In genomic region chr1:179774033-179774432, GRCh38 we compare ENCODE assay signal across 26 cellular contexts. TPM values are rescaled to one million over a fixed set of nuclear protein-coding genes. Genes with fewer than 3 reads are reported as not detected.
"Had no signal": no experiment of that assay in that cellular context is flagged by ENCODE, and none has a peak within 500 bp of the region (broad histone marks: within the 10 kb centered on the region; RNA-seq: fewer than 3 reads in every experiment).

No MANE protein-coding gene starts in this region.

- H3K4me1 Mint-ChIP-seq: activated CD4-positive, alpha-beta memory T cell treated with anti-CD3 and anti-CD28 coated beads, Interleukin-2, amount 10 ng/mL, durations not matched to agents 7 days and 5 days; activated CD4-positive, alpha-beta T cell treated with anti-CD3 and anti-CD28 coated beads, Interleukin-2, amount 10 ng/mL, durations not matched to agents 24 days and 14 days; activated CD8-positive, alpha-beta memory T cell treated with anti-CD3 and anti-CD28 coated beads, Interleukin-2, amount 10 ng/mL, durations not matched to agents 7 days and 5 days; activated naive CD4-positive, alpha-beta T cell treated with anti-CD3 and anti-CD28 coated beads, Interleukin-2, amount 10 ng/mL, durations not matched to agents 7 days and 5 days; endodermal cell had no signal

- H3K4me1 ChIP-seq: esophagus squamous epithelium, gastrocnemius medialis, neural progenitor cell, tibial artery had no signal

- H3K36me3 ChIP-seq: esophagus squamous epithelium, gastrocnemius medialis, neural progenitor cell, spleen, tibial artery had no signal

- H3K27ac Mint-ChIP-seq: activated CD4-positive, alpha-beta memory T cell treated with anti-CD3 and anti-CD28 coated beads, Interleukin-2, amount 10 ng/mL, durations not matched to agents 7 days and 5 days; activated CD4-positive, alpha-beta T cell treated with anti-CD3 and anti-CD28 coated beads, Interleukin-2, amount 10 ng/mL, durations not matched to agents 24 days and 14 days; activated CD8-positive, alpha-beta memory T cell treated with anti-CD3 and anti-CD28 coated beads, Interleukin-2, amount 10 ng/mL, durations not matched to agents 7 days and 5 days; activated naive CD4-positive, alpha-beta T cell treated with anti-CD3 and anti-CD28 coated beads, Interleukin-2, amount 10 ng/mL, durations not matched to agents 7 days and 5 days; endodermal cell; mesothelial cell of epicardium; naive thymus-derived CD8-positive, alpha-beta T cell; neural progenitor cell; progenitor cell of endocrine pancreas had no signal

- H3K4me3 ChIP-seq: coronary artery, esophagus squamous epithelium, gastrocnemius medialis, neural progenitor cell, spleen, tibial artery had no signal

- H3K9ac ChIP-seq: neural progenitor cell had no signal

- H3K9me3 Mint-ChIP-seq: activated CD4-positive, alpha-beta memory T cell treated with anti-CD3 and anti-CD28 coated beads, Interleukin-2, amount 10 ng/mL, durations not matched to agents 7 days and 5 days; activated CD4-positive, alpha-beta T cell treated with anti-CD3 and anti-CD28 coated beads, Interleukin-2, amount 10 ng/mL, durations not matched to agents 24 days and 14 days; activated naive CD4-positive, alpha-beta T cell treated with anti-CD3 and anti-CD28 coated beads, Interleukin-2, amount 10 ng/mL, durations not matched to agents 7 days and 5 days; endodermal cell had no signal

- H3K4me2 ChIP-seq: neural progenitor cell had no signal

- H3K27me3 Mint-ChIP-seq: activated CD4-positive, alpha-beta memory T cell treated with anti-CD3 and anti-CD28 coated beads, Interleukin-2, amount 10 ng/mL, durations not matched to agents 7 days and 5 days had no signal

- H3K27ac ChIP-seq: coronary artery, esophagus squamous epithelium, gastrocnemius medialis, neural progenitor cell, spleen, tibial artery, VCaP had no signal

- H3K4me3 Mint-ChIP-seq: activated CD4-positive, alpha-beta memory T cell treated with anti-CD3 and anti-CD28 coated beads, Interleukin-2, amount 10 ng/mL, durations not matched to agents 7 days and 5 days; activated CD4-positive, alpha-beta T cell treated with anti-CD3 and anti-CD28 coated beads, Interleukin-2, amount 10 ng/mL, durations not matched to agents 24 days and 14 days; activated CD8-positive, alpha-beta memory T cell treated with anti-CD3 and anti-CD28 coated beads, Interleukin-2, amount 10 ng/mL, durations not matched to agents 7 days and 5 days; activated naive CD4-positive, alpha-beta T cell treated with anti-CD3 and anti-CD28 coated beads, Interleukin-2, amount 10 ng/mL, durations not matched to agents 7 days and 5 days; endodermal cell; mesothelial cell of epicardium; naive thymus-derived CD8-positive, alpha-beta T cell; neural progenitor cell had no signal

- H3K9me3 ChIP-seq: esophagus squamous epithelium, gastrocnemius medialis had no signal

- DNase-seq: activated CD4-positive, alpha-beta memory T cell treated with anti-CD3 and anti-CD28 coated beads, Interleukin-2, amount 10 ng/mL, durations not matched to agents 7 days and 5 days; activated CD4-positive, alpha-beta T cell treated with anti-CD3 and anti-CD28 coated beads, Interleukin-2, amount 10 ng/mL, durations not matched to agents 24 days and 14 days; activated CD8-positive, alpha-beta memory T cell treated with anti-CD3 and anti-CD28 coated beads, Interleukin-2, amount 10 ng/mL, durations not matched to agents 7 days and 5 days; activated effector memory CD4-positive, alpha-beta T cell treated with anti-CD3 and anti-CD28 coated beads, Interleukin-2, amount 50 U/mL, for 16 hours; activated naive CD4-positive, alpha-beta T cell treated with anti-CD3 and anti-CD28 coated beads, Interleukin-2, amount 10 ng/mL, durations not matched to agents 7 days and 5 days; activated T-cell treated with anti-CD3 and anti-CD28 coated beads for 4 hours; amygdala; cerebellar nuclear complex; endodermal cell; esophagus squamous epithelium; gastrocnemius medialis; hippocampal formation; left ventricle myocardium superior; mammary epithelial cell; naive thymus-derived CD8-positive, alpha-beta T cell; spleen; stimulated activated CD4-positive, alpha-beta T cell treated with anti-CD3 and anti-CD28 coated beads, Interleukin-4, amount 100 ng/mL, for 24 hours; stimulated activated naive CD4-positive, alpha-beta T cell treated with Interleukin-2 at 50 U/mL for 16 hours; substantia nigra; tibial artery had no signal

- H3K27me3 ChIP-seq: esophagus squamous epithelium, neural progenitor cell, spleen, tibial artery had no signal

- ATAC-seq: activated CD4-positive, CD25-positive, alpha-beta regulatory T cell treated with anti-CD3 and anti-CD28 coated beads, Interleukin-2, amount 50 U/mL, for 24 hours; activated CD8-positive, alpha-beta memory T cell treated with anti-CD3 and anti-CD28 coated beads, Interleukin-2, amount 10 ng/mL, durations not matched to agents 7 days and 5 days; gastrocnemius medialis; left ventricle myocardium superior; naive thymus-derived CD8-positive, alpha-beta T cell had no signal

RNA-seq across cellular contexts. Expression of gene FAM163A, which starts 30.9 kb away (rescaled TPM):
- polyA plus RNA-seq: mammary epithelial cell; naive thymus-derived CD8-positive, alpha-beta T cell had no signal
